Comparison of ENCODE assay signal across 24 cellular contexts in genomic region chr5:173944512-173944911, GRCh38. TPM values are rescaled to one million over a fixed set of nuclear protein-coding genes. Genes with fewer than 3 reads are reported as not detected.
DNase-seq lines count a peak whose midpoint lies in the region; ATAC-seq and TF ChIP-seq lines count a peak whose summit lies in the region.
"Had no signal": no experiment of that assay in that cellular context is flagged by ENCODE, and none has a peak within 500 bp of the region (broad histone marks: within the 10 kb centered on the region; RNA-seq: fewer than 3 reads in every experiment).

No MANE protein-coding gene starts in this region.

- H4K20me1 ChIP-seq in PC-3 (ENCODE audit: low read length), result no peaks in the 10 kb centered on the region
- no peaks in the 10 kb centered on the region for H4K20me1 ChIP-seq in neural progenitor cell (ENCODE audit: low read depth)

- H3K27me3 ChIP-seq in PC-3 (ENCODE audit: low read length), result no peaks in the 10 kb centered on the region
- no peaks in the 10 kb centered on the region for H3K27me3 ChIP-seq in lower lobe of right lung (ENCODE audit: low read depth)
- no peaks in the 10 kb centered on the region for H3K27me3 ChIP-seq in upper lobe of right lung
- H3K27me3 ChIP-seq in neural progenitor cell, result no peaks in the 10 kb centered on the region
- H3K27me3 ChIP-seq: foreskin keratinocyte, tibial artery had no signal

- peaks cover 43% of the 10 kb centered on the region for H3K4me1 ChIP-seq in PC-3 (ENCODE audit: insufficient read depth, low read length)
- peaks cover 50% of the 10 kb centered on the region for H3K4me1 ChIP-seq in lower lobe of right lung
- peaks cover 53% of the 10 kb centered on the region for H3K4me1 ChIP-seq in upper lobe of right lung
- peaks cover 32% of the 10 kb centered on the region for H3K4me1 ChIP-seq in neural progenitor cell
- H3K4me1 ChIP-seq: foreskin keratinocyte had no signal

- H3K4me2 ChIP-seq in PC-3 (ENCODE audit: low read length), result no peak overlapping the region
- no peak overlapping the region for H3K4me2 ChIP-seq in neural progenitor cell

- POLR2A ChIA-PET in PC-3 (lab: Charles Lee; ENCODE audit: unreplicated experiment), result interaction anchor here (0.6 kb wide), 1 partner anchor 53 kb away, joined by 16 read pairs; no protein-coding TSS in a partner anchor

- H3K9ac ChIP-seq in PC-3 (ENCODE audit: low read length) (no peak overlapping the region), neural progenitor cell (no peak overlapping the region)

- H3K4me1 Mint-ChIP-seq in neural progenitor cell, result peaks cover 5% of the 10 kb centered on the region
- H3K4me1 Mint-ChIP-seq: activated naive CD8-positive, alpha-beta T cell treated with anti-CD3 and anti-CD28 coated beads for 36 hours; IgD-negative memory B cell had no signal

- peaks cover 9% of the 10 kb centered on the region; the same call in 1 of the 2 replicates for H3K79me2 ChIP-seq in PC-3 (ENCODE audit: low read length)
- H3K79me2 ChIP-seq in neural progenitor cell (ENCODE audit: low read depth), result no peaks in the 10 kb centered on the region

- TF ChIP-seq CTCF in PC-3 (conservative IDR thresholded peaks at IDR 0.05; ENCODE audit: low read depth, low read length) (no peak), lower lobe of right lung (IDR thresholded peaks at IDR 0.05) (no peak), upper lobe of right lung (IDR thresholded peaks at IDR 0.05) (no peak), neural progenitor cell (IDR thresholded peaks at IDR 0.05) (no peak)

- no peaks in the 10 kb centered on the region for H3K9me2 ChIP-seq in PC-3 (replicated peaks; ENCODE audit: low read length)

- no peak for DNase-seq in PC-3
- DNase-seq in glomerular visceral epithelial cell (ENCODE audit: extremely low spot score), result peak; percentile 59
- DNase-seq in lower lobe of right lung, result no peak
- DNase-seq in upper lobe of right lung, result no peak
- no peak for DNase-seq in neural progenitor cell (ENCODE audit: low spot score)
- DNase-seq in anterior cingulate cortex (lab: John Stamatoyannopoulos, UW), result no peak
- DNase-seq: activated CD4-positive, alpha-beta T cell treated with anti-CD3 and anti-CD28 coated beads, Interleukin-2, amount 50 U/mL, for 1 hour; activated naive CD8-positive, alpha-beta T cell treated with anti-CD3 and anti-CD28 coated beads for 36 hours; CD4-positive, alpha-beta T cell; DMS 273 treated with DMSO at 0.1 percent for 48 hours; effector CD4-positive, alpha-beta T cell; foreskin keratinocyte; NCI-H1105; NCI-H2029; retina; stimulated activated CD4-positive, alpha-beta T cell treated with anti-CD3 and anti-CD28 coated beads, Interleukin-4, amount 100 ng/mL, for 1 hour; stimulated activated naive B cell treated with anti-CD40 and anti-IgM and Interleukin-4, amounts not matched to agents 10 μg/mL and 1 μg/mL and 100 μg/mL, for 72 hours; tibial artery; WERI-Rb-1 had no signal

- H3K9me3 Mint-ChIP-seq in neural progenitor cell, result no peaks in the 10 kb centered on the region
- H3K9me3 Mint-ChIP-seq: activated naive CD8-positive, alpha-beta T cell treated with anti-CD3 and anti-CD28 coated beads for 36 hours; activated T-helper 2 cell treated with anti-CD3 and anti-CD28 coated beads, Interferon-gamma antibody, Interleukin-2, Interleukin-4, amounts not matched to agents 10 μg/mL and 5 μg/mL and 100 μg/mL, durations not matched to agents 14 hours and 24 hours and 36 hours; CD4-positive, alpha-beta T cell; IgD-negative memory B cell; memory B cell; stimulated activated naive B cell treated with anti-CD40 and anti-IgM and Interleukin-4, amounts not matched to agents 10 μg/mL and 1 μg/mL and 100 μg/mL, for 72 hours had no signal

- no TSS peak for BruUV-seq in PC-3 (replicated peaks; lab: Mats Ljungman, UMichigan)

- no peak overlapping the region for H3K4me3 ChIP-seq in PC-3 (ENCODE audit: low read length)
- no peak overlapping the region for H3K4me3 ChIP-seq in lower lobe of right lung
- no peak overlapping the region for H3K4me3 ChIP-seq in upper lobe of right lung
- H3K4me3 ChIP-seq in neural progenitor cell, result no peak overlapping the region
- H3K4me3 ChIP-seq: tibial artery had no signal

- no peak overlapping the region for H3K4me3 Mint-ChIP-seq in neural progenitor cell
- H3K4me3 Mint-ChIP-seq: activated naive CD8-positive, alpha-beta T cell treated with anti-CD3 and anti-CD28 coated beads for 36 hours; CD4-positive, alpha-beta T cell; IgD-negative memory B cell; memory B cell; stimulated activated naive B cell treated with anti-CD40 and anti-IgM and Interleukin-4, amounts not matched to agents 10 μg/mL and 1 μg/mL and 100 μg/mL, for 72 hours had no signal

- ATAC-seq in PC-3, result peak; percentile 25; the same call in 1 of the 2 replicates
- ATAC-seq in lower lobe of right lung, result peak; percentile 56 to 88
- ATAC-seq in upper lobe of right lung, result peak; percentile 77
- no peak for ATAC-seq in GM21529 (IDR thresholded peaks at IDR 0.05; ENCODE audit: unreplicated experiment)
- ATAC-seq: foreskin keratinocyte; stimulated activated naive B cell treated with anti-CD40 and anti-IgM and Interleukin-4, amounts not matched to agents 10 μg/mL and 1 μg/mL and 100 μg/mL, for 72 hours had no signal

- intact Hi-C loops in PC-3 (cut with micrococcal nuclease), result no loop called here
- intact Hi-C loops in lower lobe of right lung (cut with DNase I), result no loop called here
- intact Hi-C loops in upper lobe of right lung (cut with DNase I), result no loop called here

- H3K27me3 Mint-ChIP-seq in neural progenitor cell (ENCODE audit: insufficient read depth, low read depth), result no peaks in the 10 kb centered on the region
- H3K27me3 Mint-ChIP-seq: activated naive CD8-positive, alpha-beta T cell treated with anti-CD3 and anti-CD28 coated beads for 36 hours; CD4-positive, alpha-beta T cell; IgD-negative memory B cell; memory B cell; stimulated activated naive B cell treated with anti-CD40 and anti-IgM and Interleukin-4, amounts not matched to agents 10 μg/mL and 1 μg/mL and 100 μg/mL, for 72 hours had no signal

- no peak overlapping the region for H2AFZ ChIP-seq in PC-3 (ENCODE audit: low read length)
- no peak overlapping the region for H2AFZ ChIP-seq in neural progenitor cell (replicated peaks)

- CTCF ChIA-PET in PC-3 (lab: Charles Lee), result interaction anchor here (0.6 kb wide), 1 partner anchor 178 kb away, joined by 3 read pairs; no protein-coding TSS in a partner anchor

- peaks cover 2% of the 10 kb centered on the region for H3K36me3 Mint-ChIP-seq in neural progenitor cell

- H3K27ac Mint-ChIP-seq in neural progenitor cell, result no peak overlapping the region
- H3K27ac Mint-ChIP-seq: activated naive CD8-positive, alpha-beta T cell treated with anti-CD3 and anti-CD28 coated beads for 36 hours; activated T-helper 2 cell treated with anti-CD3 and anti-CD28 coated beads, Interferon-gamma antibody, Interleukin-2, Interleukin-4, amounts not matched to agents 10 μg/mL and 5 μg/mL and 100 μg/mL, durations not matched to agents 14 hours and 24 hours and 36 hours; CD4-positive, alpha-beta T cell; memory B cell; stimulated activated naive B cell treated with anti-CD40 and anti-IgM and Interleukin-4, amounts not matched to agents 10 μg/mL and 1 μg/mL and 100 μg/mL, for 72 hours had no signal

- H3F3A ChIP-seq in PC-3 (ENCODE audit: low read length, unreplicated experiment), result no peaks in the 10 kb centered on the region
- peaks cover 5% of the 10 kb centered on the region for H3F3A ChIP-seq in neural progenitor cell (ENCODE audit: low read depth)

- H3K9me3 ChIP-seq in PC-3 (ENCODE audit: low read length), result no peaks in the 10 kb centered on the region
- H3K9me3 ChIP-seq in lower lobe of right lung, result no peaks in the 10 kb centered on the region
- H3K9me3 ChIP-seq in upper lobe of right lung, result no peaks in the 10 kb centered on the region
- H3K9me3 ChIP-seq in neural progenitor cell (ENCODE audit: low read depth), result no peaks in the 10 kb centered on the region
- H3K9me3 ChIP-seq: tibial artery had no signal

- H3K36me3 ChIP-seq in PC-3 (ENCODE audit: low read depth, low read length), result peaks cover 31% of the 10 kb centered on the region
- peaks cover 47% of the 10 kb centered on the region for H3K36me3 ChIP-seq in lower lobe of right lung
- H3K36me3 ChIP-seq in upper lobe of right lung, result peaks cover 49% of the 10 kb centered on the region
- no peaks in the 10 kb centered on the region for H3K36me3 ChIP-seq in neural progenitor cell

- H3K27ac ChIP-seq in PC-3 (ENCODE audit: low read length) (no peak overlapping the region), lower lobe of right lung (no peak overlapping the region), upper lobe of right lung (no peak overlapping the region), neural progenitor cell (no peak overlapping the region)
- H3K27ac ChIP-seq: foreskin keratinocyte, tibial artery, WERI-Rb-1 had no signal

RNA-seq across cellular contexts. Expression of gene C5orf47, which starts 44.5 kb away (rescaled TPM):
- total RNA-seq in PC-3 (2014; rRNA removed) (not detected in 2 replicates), lower lobe of right lung (not detected), upper lobe of right lung (not detected), neural progenitor cell (ENCODE audit: low replicate concordance) (0.69 and 0.90 TPM in 2 replicates)
- total RNA-seq: activated naive CD8-positive, alpha-beta T cell treated with anti-CD3 and anti-CD28 coated beads for 36 hours; activated T-helper 2 cell treated with anti-CD3 and anti-CD28 coated beads, Interferon-gamma antibody, Interleukin-2, Interleukin-4, amounts not matched to agents 10 μg/mL and 5 μg/mL and 100 μg/mL, durations not matched to agents 14 hours and 24 hours and 36 hours; CD4-positive, alpha-beta T cell; foreskin keratinocyte; G401 had no signal

RNA-seq across cellular contexts. Expression of gene CPEB4, which starts 56.4 kb away (rescaled TPM):
- total RNA-seq in PC-3 (2014; rRNA removed) (26.2 and 37.0 TPM in 2 replicates), lower lobe of right lung (67.5 TPM), upper lobe of right lung (62.4 TPM), neural progenitor cell (ENCODE audit: low replicate concordance) (8.7 and 12.5 TPM in 2 replicates)
